In the genomic region with DNA sequence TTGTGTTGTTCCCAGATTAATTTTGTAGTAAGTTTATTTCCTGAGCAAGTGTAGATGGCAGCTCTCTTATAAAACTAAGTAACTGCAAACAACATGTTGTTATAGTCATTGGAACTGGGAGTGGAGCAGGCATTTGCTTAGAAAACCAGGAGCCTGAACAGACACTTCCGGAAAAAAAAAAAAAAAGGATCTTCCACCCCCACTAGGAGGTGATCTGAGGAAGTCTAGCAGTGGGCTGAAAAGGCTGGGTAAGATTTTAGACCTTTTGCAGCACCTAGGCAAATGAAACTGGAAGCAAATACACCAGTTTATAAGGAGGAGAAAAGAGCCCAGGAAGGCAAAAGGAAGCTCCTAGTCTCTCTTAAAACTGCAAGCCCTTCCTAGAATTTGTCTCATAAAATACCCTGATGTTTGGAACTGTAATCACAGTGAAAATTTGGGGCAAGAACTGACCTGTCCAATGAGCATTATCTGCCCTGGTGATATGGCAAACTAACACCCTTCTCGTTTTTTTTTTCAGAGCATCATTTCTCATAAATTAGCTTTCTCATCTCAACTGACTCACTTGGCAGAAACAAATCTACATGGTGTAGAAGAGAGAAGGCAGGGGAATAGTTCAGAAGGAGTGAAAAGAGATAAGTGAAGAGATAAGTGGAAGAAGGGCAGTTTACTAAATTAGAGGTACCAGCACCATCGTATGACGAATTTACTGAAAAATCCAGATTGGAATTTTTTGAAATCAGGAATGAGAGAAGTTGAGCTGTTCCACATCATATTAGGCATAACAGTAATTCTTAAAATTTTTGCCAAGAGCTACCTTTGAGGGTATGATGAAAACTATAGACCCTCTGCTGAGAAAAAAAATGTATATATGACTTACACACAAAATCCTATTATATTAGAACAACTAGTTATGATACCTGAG, we compare ENCODE assay signal across 1 cellular context.
TF ChIP-seq lines count a peak whose summit lies in the region.

No MANE protein-coding gene starts in this region.

TF ChIP-seq in HepG2, 621 proteins besides CTCF, POLR2A, EP300 and RAD21:
- TF ChIP-seq ZNF362 (CRISPR knock-in tag; IDR thresholded peaks at IDR 0.05; ENCODE audit: borderline replicate concordance) (peak; percentile 79; the same call in 1 of the 2 replicates), ZNF652 (CRISPR knock-in tag; IDR thresholded peaks at IDR 0.05; ENCODE audit: borderline replicate concordance, low read depth) (no peak), SNAPC2 (CRISPR knock-in tag; IDR thresholded peaks at IDR 0.05) (no peak)
- TF ChIP-seq, protein P1, sequence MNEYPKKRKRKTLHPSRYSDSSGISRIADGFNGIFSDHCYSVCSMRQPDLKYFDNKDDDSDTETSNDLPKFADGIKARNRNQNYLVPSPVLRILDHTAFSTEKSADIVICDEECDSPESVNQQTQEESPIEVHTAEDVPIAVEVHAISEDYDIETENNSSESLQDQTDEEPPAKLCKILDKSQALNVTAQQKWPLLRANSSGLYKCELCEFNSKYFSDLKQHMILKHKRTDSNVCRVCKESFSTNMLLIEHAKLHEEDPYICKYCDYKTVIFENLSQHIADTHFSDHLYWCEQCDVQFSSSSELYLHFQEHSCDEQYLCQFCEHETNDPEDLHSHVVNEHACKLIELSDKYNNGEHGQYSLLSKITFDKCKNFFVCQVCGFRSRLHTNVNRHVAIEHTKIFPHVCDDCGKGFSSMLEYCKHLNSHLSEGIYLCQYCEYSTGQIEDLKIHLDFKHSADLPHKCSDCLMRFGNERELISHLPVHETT (CRISPR knock-in tag; conservative IDR thresholded peaks at IDR 0.05): no peak
- TF ChIP-seq, protein P2, sequence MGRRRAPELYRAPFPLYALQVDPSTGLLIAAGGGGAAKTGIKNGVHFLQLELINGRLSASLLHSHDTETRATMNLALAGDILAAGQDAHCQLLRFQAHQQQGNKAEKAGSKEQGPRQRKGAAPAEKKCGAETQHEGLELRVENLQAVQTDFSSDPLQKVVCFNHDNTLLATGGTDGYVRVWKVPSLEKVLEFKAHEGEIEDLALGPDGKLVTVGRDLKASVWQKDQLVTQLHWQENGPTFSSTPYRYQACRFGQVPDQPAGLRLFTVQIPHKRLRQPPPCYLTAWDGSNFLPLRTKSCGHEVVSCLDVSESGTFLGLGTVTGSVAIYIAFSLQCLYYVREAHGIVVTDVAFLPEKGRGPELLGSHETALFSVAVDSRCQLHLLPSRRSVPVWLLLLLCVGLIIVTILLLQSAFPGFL (CRISPR knock-in tag; IDR thresholded peaks at IDR 0.05): no peak
